13 cellular contexts compared by ENCODE assay signal in genomic region chr3:122893754-122894668, GRCh38.
A peak's percentile ranks its signal among the peaks of the same experiment; 100 is the strongest.
DNase-seq lines count a peak whose midpoint lies in the region; ATAC-seq and TF ChIP-seq lines count a peak whose summit lies in the region.
"Had no signal": no experiment of that assay in that cellular context is flagged by ENCODE, and none has a peak within 500 bp of the region (broad histone marks: within the 10 kb centered on the region; RNA-seq: fewer than 3 reads in every experiment).

No MANE protein-coding gene starts in this region.

- no peak overlapping the region for H3K4me3 Mint-ChIP-seq in brain
- H3K4me3 Mint-ChIP-seq in activated T-helper 17 cell treated with anti-CD3 and anti-CD28 coated beads, Interleukin-2, amount 50 U/mL, for 72 hours: no peak overlapping the region

- H3K27me3 Mint-ChIP-seq in brain: no peaks in the 10 kb centered on the region
- H3K27me3 Mint-ChIP-seq in activated T-helper 17 cell treated with anti-CD3 and anti-CD28 coated beads, Interleukin-2, amount 50 U/mL, for 72 hours: peaks cover 3% of the 10 kb centered on the region

- ATAC-seq in activated T-helper 17 cell treated with anti-CD3 and anti-CD28 coated beads, Interleukin-2, amount 50 U/mL, for 72 hours (replicated peaks): no peak

- H3K27ac Mint-ChIP-seq in brain: peak overlapping the region in 3 of 5 experiments; percentile 26 to 81 (median 34)
- no peak overlapping the region for H3K27ac Mint-ChIP-seq in activated T-helper 17 cell treated with anti-CD3 and anti-CD28 coated beads, Interleukin-2, amount 50 U/mL, for 72 hours

- TF ChIP-seq CTCF in brain (conservative IDR thresholded peaks at IDR 0.05): no peak

- H3K36me3 Mint-ChIP-seq in brain: no peaks in the 10 kb centered on the region
- no peaks in the 10 kb centered on the region for H3K36me3 Mint-ChIP-seq in activated T-helper 17 cell treated with anti-CD3 and anti-CD28 coated beads, Interleukin-2, amount 50 U/mL, for 72 hours (ENCODE audit: low read depth)

- H3K4me1 Mint-ChIP-seq in brain: peaks cover 54% of the 10 kb centered on the region
- H3K4me1 Mint-ChIP-seq in activated T-helper 17 cell treated with anti-CD3 and anti-CD28 coated beads, Interleukin-2, amount 50 U/mL, for 72 hours: peaks cover 7% of the 10 kb centered on the region

- peak; percentile 12 for DNase-seq in Daoy (ENCODE audit: low read depth)
- DNase-seq in LoVo (ENCODE audit: low spot score): peak; percentile 21
- peak; percentile 80 for DNase-seq in islet precursor cell
- no peak for DNase-seq in ureter (ENCODE audit: low spot score)
- DNase-seq in NCI-H748 (lab: John Stamatoyannopoulos, UW; ENCODE audit: unreplicated experiment): no peak
- no peak for DNase-seq in NCI-H2227 treated with DMSO at 0.1 percent for 48 hours (lab: John Stamatoyannopoulos, UW)
- DNase-seq: activated CD4-positive, alpha-beta T cell treated with anti-CD3 and anti-CD28 coated beads for 4 hours; activated effector memory CD4-positive, alpha-beta T cell treated with Interleukin-2 at 50 U/mL for 16 hours; caudate nucleus; NCI-H774; substantia nigra had no signal

- no peaks in the 10 kb centered on the region for H3K9me3 Mint-ChIP-seq in brain
- no peaks in the 10 kb centered on the region for H3K9me3 Mint-ChIP-seq in activated T-helper 17 cell treated with anti-CD3 and anti-CD28 coated beads, Interleukin-2, amount 50 U/mL, for 72 hours

Comparison
In these comparisons a context has a peak if more than half of its experiments do, and no peak if none do; other contexts are left out.
1. DNase-seq: peak in Daoy (single experiment), LoVo (single experiment) and islet precursor cell (single experiment); none in ureter (single experiment), NCI-H748 (single experiment) and NCI-H2227 treated with DMSO at 0.1 percent for 48 hours (single experiment).